In the genomic region with DNA sequence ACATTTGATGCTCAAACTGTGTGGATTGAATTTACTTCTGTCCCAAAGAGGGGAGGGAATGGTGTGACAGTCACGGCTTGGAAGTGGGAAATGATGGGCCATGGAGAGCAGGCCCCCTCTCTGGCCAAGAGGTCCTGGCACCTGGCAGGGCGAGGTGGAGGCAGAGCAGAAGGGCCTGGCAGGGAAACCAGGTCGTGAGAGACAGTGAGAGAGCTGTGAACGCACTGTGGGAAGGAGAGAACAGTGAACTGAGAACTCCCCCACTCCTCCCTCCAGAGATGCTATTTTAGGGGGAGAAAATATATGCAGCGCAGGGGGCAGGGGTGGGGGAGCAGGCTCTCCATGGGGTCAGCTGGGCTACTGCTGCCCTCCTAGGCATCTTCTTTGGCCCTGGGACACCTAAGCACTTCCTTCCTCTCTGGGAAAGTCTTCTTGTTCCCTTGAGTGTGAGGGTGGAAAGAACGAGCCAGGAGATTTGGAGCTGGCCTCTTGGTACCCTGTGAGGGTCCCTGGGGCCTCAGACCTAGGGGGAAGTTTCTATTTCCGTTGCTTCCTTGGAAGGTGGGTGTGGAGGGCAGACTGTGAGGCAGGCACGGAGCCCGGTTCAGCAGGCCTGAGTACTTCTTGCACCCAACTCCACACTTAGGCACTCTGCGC, we compare ENCODE assay signal across 30 cellular contexts. TPM values are rescaled to one million over a fixed set of nuclear protein-coding genes. Genes with fewer than 3 reads are reported as not detected.
A peak's percentile ranks its signal among the peaks of the same experiment; 100 is the strongest.
DNase-seq lines count a peak whose midpoint lies in the region; ATAC-seq and TF ChIP-seq lines count a peak whose summit lies in the region.
"Had no signal": no experiment of that assay in that cellular context is flagged by ENCODE, and none has a peak within 500 bp of the region (broad histone marks: within the 10 kb centered on the region; RNA-seq: fewer than 3 reads in every experiment).

No MANE protein-coding gene starts in this region.

- peaks cover 2% of the 10 kb centered on the region for H3K36me3 Mint-ChIP-seq in activated CD4-positive, alpha-beta memory T cell treated with anti-CD3 and anti-CD28 coated beads for 36 hours
- H3K36me3 Mint-ChIP-seq in activated CD4-positive, alpha-beta memory T cell treated with anti-CD3 and anti-CD28 coated beads, Interleukin-2, amount 10 ng/mL, durations not matched to agents 7 days and 5 days (ENCODE audit: low read depth): no peaks in the 10 kb centered on the region
- H3K36me3 Mint-ChIP-seq in CD8-positive, alpha-beta T cell: no peaks in the 10 kb centered on the region
- peaks cover 12% of the 10 kb centered on the region for H3K36me3 Mint-ChIP-seq in activated T-helper 17 cell treated with anti-CD3 and anti-CD28 coated beads, Interleukin-2, amount 50 U/mL, for 72 hours (ENCODE audit: low read depth)
- no peaks in the 10 kb centered on the region for H3K36me3 Mint-ChIP-seq in natural killer cell
- H3K36me3 Mint-ChIP-seq in CD14-positive monocyte: peaks cover 0 to under 1% of the 10 kb centered on the region in 2 donors
- no peaks in the 10 kb centered on the region for H3K36me3 Mint-ChIP-seq in MCF 10A (ENCODE audit: insufficient read depth, unreplicated experiment)
- H3K36me3 Mint-ChIP-seq: naive thymus-derived CD8-positive, alpha-beta T cell had no signal

- POLR2A ChIA-PET in activated CD4-positive, alpha-beta memory T cell treated with anti-CD3 and anti-CD28 coated beads for 36 hours (lab: Charles Lee): interaction anchor here (0.9 to 6.3 kb wide), 2 partner anchors 10 to 13 kb away, joined by 4 to 111 read pairs; no protein-coding TSS in a partner anchor
- POLR2A ChIA-PET in activated CD4-positive, alpha-beta memory T cell treated with anti-CD3 and anti-CD28 coated beads, Interleukin-2, amount 10 ng/mL, durations not matched to agents 7 days and 5 days (lab: Charles Lee): interaction anchor here (1.6 to 8.5 kb wide), 5 partner anchors 11 to 27 kb away, joined by 4 to 210 read pairs (median 12); a partner anchor contains a TSS
- POLR2A ChIA-PET in CD8-positive, alpha-beta T cell (lab: Charles Lee): interaction anchor here (1.8 kb wide), 1 partner anchor 17 kb away, joined by 9 read pairs; a partner anchor contains a TSS
- POLR2A ChIA-PET in MCF 10A (lab: Yijun Ruan, JAX): no interaction called here

- no peaks in the 10 kb centered on the region for H3K27me3 ChIP-seq in CD8-positive, alpha-beta T cell (ENCODE audit: insufficient read depth, low read length)
- H3K27me3 ChIP-seq: breast epithelium had no signal

- H3K4me3 ChIP-seq in CD8-positive, alpha-beta T cell (ENCODE audit: low read depth, low read length): no peak overlapping the region
- H3K4me3 ChIP-seq: breast epithelium, heart right ventricle, left lung, right atrium auricular region, thyroid gland had no signal

- intact Hi-C loops in activated CD4-positive, alpha-beta memory T cell treated with anti-CD3 and anti-CD28 coated beads for 36 hours (cut with micrococcal nuclease): loop anchor here (10.0 kb wide), 1 partner anchor 109 kb away; a partner anchor contains a TSS
- intact Hi-C loops in CD8-positive, alpha-beta T cell (cut with DNase I, micrococcal nuclease): loop anchor here in 1 of 2 experiments (2.0 kb wide), 1 partner anchor 17 kb away; a partner anchor contains a TSS
- intact Hi-C loops in natural killer cell (cut with micrococcal nuclease): no loop called here
- intact Hi-C loops in CD14-positive monocyte (cut with micrococcal nuclease): no loop called here
- intact Hi-C loops in MCF 10A (cut with micrococcal nuclease): no loop called here

- H3K27ac ChIP-seq in CD8-positive, alpha-beta T cell (ENCODE audit: low read depth, low read length): no peak overlapping the region
- H3K27ac ChIP-seq: breast epithelium, left lung, parathyroid adenoma, right atrium auricular region, thyroid gland had no signal

- no peak overlapping the region for H3K4me3 Mint-ChIP-seq in activated CD4-positive, alpha-beta memory T cell treated with anti-CD3 and anti-CD28 coated beads for 36 hours
- H3K4me3 Mint-ChIP-seq in activated CD4-positive, alpha-beta memory T cell treated with anti-CD3 and anti-CD28 coated beads, Interleukin-2, amount 10 ng/mL, durations not matched to agents 7 days and 5 days: no peak overlapping the region
- no peak overlapping the region for H3K4me3 Mint-ChIP-seq in CD8-positive, alpha-beta T cell
- H3K4me3 Mint-ChIP-seq in activated T-helper 17 cell treated with anti-CD3 and anti-CD28 coated beads, Interleukin-2, amount 50 U/mL, for 72 hours: peak overlapping the region; percentile 84
- peak overlapping the region; percentile 89 for H3K4me3 Mint-ChIP-seq in natural killer cell
- peak overlapping the region in 1 of 2 donors; percentile 24 for H3K4me3 Mint-ChIP-seq in CD14-positive monocyte
- no peak overlapping the region for H3K4me3 Mint-ChIP-seq in MCF 10A (ENCODE audit: unreplicated experiment)
- H3K4me3 Mint-ChIP-seq: mesothelial cell of epicardium, T-helper 17 cell had no signal

- peaks cover 91% of the 10 kb centered on the region for H3K4me1 Mint-ChIP-seq in activated CD4-positive, alpha-beta memory T cell treated with anti-CD3 and anti-CD28 coated beads for 36 hours (ENCODE audit: low read depth)
- H3K4me1 Mint-ChIP-seq in activated CD4-positive, alpha-beta memory T cell treated with anti-CD3 and anti-CD28 coated beads, Interleukin-2, amount 10 ng/mL, durations not matched to agents 7 days and 5 days: peaks cover 85% of the 10 kb centered on the region
- H3K4me1 Mint-ChIP-seq in CD8-positive, alpha-beta T cell (ENCODE audit: low read depth): peaks cover 83% of the 10 kb centered on the region
- peaks cover 49% of the 10 kb centered on the region for H3K4me1 Mint-ChIP-seq in activated T-helper 17 cell treated with anti-CD3 and anti-CD28 coated beads, Interleukin-2, amount 50 U/mL, for 72 hours
- H3K4me1 Mint-ChIP-seq in natural killer cell (peaks cover 83 to 100% of the 10 kb centered on the region in 2 donors), CD14-positive monocyte (peaks cover 27% of the 10 kb centered on the region), MCF 10A (ENCODE audit: insufficient read depth, unreplicated experiment) (peaks cover 22% of the 10 kb centered on the region)

- CTCF ChIA-PET in activated CD4-positive, alpha-beta memory T cell treated with anti-CD3 and anti-CD28 coated beads for 36 hours (lab: Charles Lee): interaction anchor here (1.1 to 9.2 kb wide), 5 partner anchors 10 to 19 kb away, joined by 5 to 135 read pairs (median 57); a partner anchor contains a TSS
- CTCF ChIA-PET in activated CD4-positive, alpha-beta memory T cell treated with anti-CD3 and anti-CD28 coated beads, Interleukin-2, amount 10 ng/mL, durations not matched to agents 7 days and 5 days (lab: Charles Lee): interaction anchor here (1.1 to 7.3 kb wide), 4 partner anchors 14 to 18 kb away, joined by 3 to 99 read pairs (median 4); no protein-coding TSS in a partner anchor
- CTCF ChIA-PET in CD8-positive, alpha-beta T cell (lab: Charles Lee): interaction anchor here (1.2 to 4.0 kb wide), 5 partner anchors 11 to 51 kb away, joined by 5 to 25 read pairs (median 7); a partner anchor contains a TSS
- CTCF ChIA-PET in MCF 10A (lab: Yijun Ruan, JAX): interaction anchor here (0.6 kb wide), 1 partner anchor 77 kb away, joined by 3 read pairs; no protein-coding TSS in a partner anchor

- peak overlapping the region; percentile 53 for H3K27ac Mint-ChIP-seq in activated CD4-positive, alpha-beta memory T cell treated with anti-CD3 and anti-CD28 coated beads for 36 hours
- H3K27ac Mint-ChIP-seq in activated CD4-positive, alpha-beta memory T cell treated with anti-CD3 and anti-CD28 coated beads, Interleukin-2, amount 10 ng/mL, durations not matched to agents 7 days and 5 days: no peak overlapping the region
- H3K27ac Mint-ChIP-seq in CD8-positive, alpha-beta T cell: peak overlapping the region; percentile 79
- peak overlapping the region; percentile 45 for H3K27ac Mint-ChIP-seq in activated T-helper 17 cell treated with anti-CD3 and anti-CD28 coated beads, Interleukin-2, amount 50 U/mL, for 72 hours
- H3K27ac Mint-ChIP-seq in natural killer cell (peak overlapping the region; percentile 89 to 93), CD14-positive monocyte (peak overlapping the region in 1 of 7 donors; percentile 46), MCF 10A (ENCODE audit: low read depth, unreplicated experiment) (no peak overlapping the region)
- H3K27ac Mint-ChIP-seq: mesothelial cell of epicardium, T-helper 17 cell had no signal

- BruUV-seq in MCF 10A (replicated peaks; lab: Mats Ljungman, UMichigan): no TSS peak

- H3K36me3 ChIP-seq in CD8-positive, alpha-beta T cell (ENCODE audit: insufficient read depth, low read length): no peaks in the 10 kb centered on the region
- H3K36me3 ChIP-seq: thyroid gland had no signal

- H3K9me3 Mint-ChIP-seq in activated CD4-positive, alpha-beta memory T cell treated with anti-CD3 and anti-CD28 coated beads for 36 hours: no peaks in the 10 kb centered on the region
- no peaks in the 10 kb centered on the region for H3K9me3 Mint-ChIP-seq in activated CD4-positive, alpha-beta memory T cell treated with anti-CD3 and anti-CD28 coated beads, Interleukin-2, amount 10 ng/mL, durations not matched to agents 7 days and 5 days
- no peaks in the 10 kb centered on the region for H3K9me3 Mint-ChIP-seq in CD8-positive, alpha-beta T cell
- H3K9me3 Mint-ChIP-seq in activated T-helper 17 cell treated with anti-CD3 and anti-CD28 coated beads, Interleukin-2, amount 50 U/mL, for 72 hours: no peaks in the 10 kb centered on the region
- H3K9me3 Mint-ChIP-seq in natural killer cell (no peaks in the 10 kb centered on the region), CD14-positive monocyte (peaks cover 0 to 1% (median 0%) of the 10 kb centered on the region in 7 donors), MCF 10A (ENCODE audit: unreplicated experiment) (no peaks in the 10 kb centered on the region)
- H3K9me3 Mint-ChIP-seq: mesothelial cell of epicardium; naive thymus-derived CD8-positive, alpha-beta T cell had no signal

- H3K4me1 ChIP-seq in CD8-positive, alpha-beta T cell (ENCODE audit: insufficient read depth, low read length): peaks cover 86% of the 10 kb centered on the region
- H3K4me1 ChIP-seq: breast epithelium, parathyroid adenoma had no signal

- ATAC-seq in CD8-positive, alpha-beta T cell: no peak
- no peak for ATAC-seq in activated T-helper 17 cell treated with anti-CD3 and anti-CD28 coated beads, Interleukin-2, amount 50 U/mL, for 72 hours (replicated peaks)
- peak; percentile 25 to 63 (median 42) for ATAC-seq in natural killer cell
- no peak for ATAC-seq in GM18520 (IDR thresholded peaks at IDR 0.05; ENCODE audit: unreplicated experiment)
- ATAC-seq: heart right ventricle; left lung; naive thymus-derived CD8-positive, alpha-beta T cell; T-helper 17 cell had no signal

- no peaks in the 10 kb centered on the region for H3K27me3 Mint-ChIP-seq in activated CD4-positive, alpha-beta memory T cell treated with anti-CD3 and anti-CD28 coated beads for 36 hours
- peaks cover 14% of the 10 kb centered on the region for H3K27me3 Mint-ChIP-seq in activated CD4-positive, alpha-beta memory T cell treated with anti-CD3 and anti-CD28 coated beads, Interleukin-2, amount 10 ng/mL, durations not matched to agents 7 days and 5 days
- no peaks in the 10 kb centered on the region for H3K27me3 Mint-ChIP-seq in CD8-positive, alpha-beta T cell (ENCODE audit: low read depth)
- H3K27me3 Mint-ChIP-seq in activated T-helper 17 cell treated with anti-CD3 and anti-CD28 coated beads, Interleukin-2, amount 50 U/mL, for 72 hours: no peaks in the 10 kb centered on the region
- H3K27me3 Mint-ChIP-seq in natural killer cell (ENCODE audit: low read depth in 2 of 2) (no peaks in the 10 kb centered on the region), CD14-positive monocyte (ENCODE audit: low read depth in 3 of 3) (peaks cover 40 to 50% (median 42%) of the 10 kb centered on the region in 3 donors), MCF 10A (ENCODE audit: insufficient read depth, unreplicated experiment) (peaks cover 85% of the 10 kb centered on the region)
- H3K27me3 Mint-ChIP-seq: naive thymus-derived CD8-positive, alpha-beta T cell had no signal

- DNase-seq in activated CD4-positive, alpha-beta memory T cell treated with anti-CD3 and anti-CD28 coated beads for 36 hours: no peak
- DNase-seq in activated CD4-positive, alpha-beta memory T cell treated with anti-CD3 and anti-CD28 coated beads, Interleukin-2, amount 10 ng/mL, durations not matched to agents 7 days and 5 days: no peak
- no peak for DNase-seq in CD8-positive, alpha-beta T cell
- DNase-seq in natural killer cell (no peak), CD14-positive monocyte (ENCODE audit: low spot score) (no peak), MCF 10A (ENCODE audit: unreplicated experiment) (no peak)
- DNase-seq: activated CD4-positive, alpha-beta T cell treated with anti-CD3 and anti-CD28 coated beads, Interleukin-2, amount 50 U/mL, for 4 hours; amniotic stem cell; effector memory CD4-positive, alpha-beta T cell; foreskin fibroblast; HCEC 1CT; heart right ventricle; left lung; naive thymus-derived CD8-positive, alpha-beta T cell; NCI-H1092; NCI-H2029 treated with DMSO at 0.1 percent for 48 hours; NCI-H2227 treated with DMSO at 0.1 percent for 48 hours; RPMI8226; stimulated activated naive CD4-positive, alpha-beta T cell; T-helper 17 cell; thyroid gland had no signal

- H3K9me3 ChIP-seq in CD8-positive, alpha-beta T cell (ENCODE audit: low read length): no peaks in the 10 kb centered on the region
- H3K9me3 ChIP-seq: breast epithelium, heart right ventricle, left lung, right atrium auricular region, thyroid gland had no signal

- no peak for TF ChIP-seq CTCF in CD8-positive, alpha-beta T cell (IDR thresholded peaks at IDR 0.05)
- TF ChIP-seq CTCF in natural killer cell (IDR thresholded peaks at IDR 0.05): no peak
- no peak for TF ChIP-seq CTCF in CD14-positive monocyte (IDR thresholded peaks at IDR 0.05)
- TF ChIP-seq CTCF in MCF 10A (IDR thresholded peaks at IDR 0.05; ENCODE audit: unreplicated experiment): no peak

RNA-seq across cellular contexts. Expression of a gene that starts 17.2 kb away (rescaled TPM):
- total RNA-seq in activated CD4-positive, alpha-beta memory T cell treated with anti-CD3 and anti-CD28 coated beads for 36 hours: 10 to 100 TPM; 57.7 to 58.2 TPM
- total RNA-seq in activated CD4-positive, alpha-beta memory T cell treated with anti-CD3 and anti-CD28 coated beads, Interleukin-2, amount 10 ng/mL, durations not matched to agents 7 days and 5 days: 10 to 100 TPM; 58.3 to 61.1 TPM
- total RNA-seq in CD8-positive, alpha-beta T cell: 10 to 100 TPM; 37.0 to 39.1 TPM
- 10 to 100 TPM; 19.9 to 30.5 TPM for total RNA-seq in activated T-helper 17 cell treated with anti-CD3 and anti-CD28 coated beads, Interleukin-2, amount 50 U/mL, for 72 hours
- total RNA-seq in natural killer cell: 100 to 1,000 TPM; 234 to 328 (median 257) TPM
- under 1 TPM; 0.13 to 0.16 TPM for polyA plus RNA-seq in CD14-positive monocyte
- not detected in 2 replicates for total RNA-seq in MCF 10A (2022)
- total RNA-seq: A673, mesothelial cell of epicardium, SK-MEL-5 had no signal
- polyA plus RNA-seq: BJ had no signal

RNA-seq across cellular contexts. Expression of a gene that starts 21.8 kb away (rescaled TPM):
- 10 to 100 TPM; 11.3 to 13.0 TPM for total RNA-seq in activated CD4-positive, alpha-beta memory T cell treated with anti-CD3 and anti-CD28 coated beads for 36 hours
- total RNA-seq in activated CD4-positive, alpha-beta memory T cell treated with anti-CD3 and anti-CD28 coated beads, Interleukin-2, amount 10 ng/mL, durations not matched to agents 7 days and 5 days: 1 to 10 TPM; 7.0 TPM
- total RNA-seq in CD8-positive, alpha-beta T cell: 1 to 10 TPM; 5.2 TPM
- 10 to 100 TPM in 1 of 2 donors, 1 to 10 TPM in 1; 6.3 to 10.2 TPM for total RNA-seq in activated T-helper 17 cell treated with anti-CD3 and anti-CD28 coated beads, Interleukin-2, amount 50 U/mL, for 72 hours
- total RNA-seq in natural killer cell (10 to 100 TPM; 21.4 to 38.9 (median 37.6) TPM), MCF 10A (2022) (0.40 and 1.5 TPM in 2 replicates)
- under 1 TPM; 0.22 to 0.45 TPM for polyA plus RNA-seq in CD14-positive monocyte

Comparison
In these comparisons a context has a peak if more than half of its experiments do, and no peak if none do; other contexts are left out.
1. H3K27ac Mint-ChIP-seq: peak in activated CD4-positive, alpha-beta memory T cell treated with anti-CD3 and anti-CD28 coated beads for 36 hours (single experiment), CD8-positive, alpha-beta T cell (single experiment), activated T-helper 17 cell treated with anti-CD3 and anti-CD28 coated beads, Interleukin-2, amount 50 U/mL, for 72 hours (single experiment) and natural killer cell (2 of 2); none in activated CD4-positive, alpha-beta memory T cell treated with anti-CD3 and anti-CD28 coated beads, Interleukin-2, amount 10 ng/mL, durations not matched to agents 7 days and 5 days (single experiment) and MCF 10A (single experiment).
2. H3K4me3 Mint-ChIP-seq: peak in activated T-helper 17 cell treated with anti-CD3 and anti-CD28 coated beads, Interleukin-2, amount 50 U/mL, for 72 hours (single experiment) and natural killer cell (single experiment); none in activated CD4-positive, alpha-beta memory T cell treated with anti-CD3 and anti-CD28 coated beads for 36 hours (single experiment), activated CD4-positive, alpha-beta memory T cell treated with anti-CD3 and anti-CD28 coated beads, Interleukin-2, amount 10 ng/mL, durations not matched to agents 7 days and 5 days (single experiment), CD8-positive, alpha-beta T cell (single experiment) and MCF 10A (single experiment).
3. ATAC-seq: peak in natural killer cell (3 of 3); none in CD8-positive, alpha-beta T cell (single experiment), activated T-helper 17 cell treated with anti-CD3 and anti-CD28 coated beads, Interleukin-2, amount 50 U/mL, for 72 hours (single experiment) and GM18520 (single experiment).
4. RNA of a gene that starts 17.2 kb away (total RNA-seq): 234 to 328 TPM in natural killer cell, 58.3 to 61.1 TPM in activated CD4-positive, alpha-beta memory T cell treated with anti-CD3 and anti-CD28 coated beads, Interleukin-2, amount 10 ng/mL, durations not matched to agents 7 days and 5 days, 57.7 to 58.2 TPM in activated CD4-positive, alpha-beta memory T cell treated with anti-CD3 and anti-CD28 coated beads for 36 hours, 37.0 to 39.1 TPM in CD8-positive, alpha-beta T cell and 19.9 to 30.5 TPM in activated T-helper 17 cell treated with anti-CD3 and anti-CD28 coated beads, Interleukin-2, amount 50 U/mL, for 72 hours; not detected in MCF 10A; every median in the first group is over 10 times any median in the second.